In genomic region chr9:89309608-89310485, GRCh38 we compare ENCODE assay signal across 1 cellular context.
TF ChIP-seq lines count a peak whose summit lies in the region.

No MANE protein-coding gene starts in this region.

TF ChIP-seq in K562, 482 proteins besides CTCF, POLR2A, EP300 and RAD21 (continued from another document):
- TF ChIP-seq, protein P1, sequence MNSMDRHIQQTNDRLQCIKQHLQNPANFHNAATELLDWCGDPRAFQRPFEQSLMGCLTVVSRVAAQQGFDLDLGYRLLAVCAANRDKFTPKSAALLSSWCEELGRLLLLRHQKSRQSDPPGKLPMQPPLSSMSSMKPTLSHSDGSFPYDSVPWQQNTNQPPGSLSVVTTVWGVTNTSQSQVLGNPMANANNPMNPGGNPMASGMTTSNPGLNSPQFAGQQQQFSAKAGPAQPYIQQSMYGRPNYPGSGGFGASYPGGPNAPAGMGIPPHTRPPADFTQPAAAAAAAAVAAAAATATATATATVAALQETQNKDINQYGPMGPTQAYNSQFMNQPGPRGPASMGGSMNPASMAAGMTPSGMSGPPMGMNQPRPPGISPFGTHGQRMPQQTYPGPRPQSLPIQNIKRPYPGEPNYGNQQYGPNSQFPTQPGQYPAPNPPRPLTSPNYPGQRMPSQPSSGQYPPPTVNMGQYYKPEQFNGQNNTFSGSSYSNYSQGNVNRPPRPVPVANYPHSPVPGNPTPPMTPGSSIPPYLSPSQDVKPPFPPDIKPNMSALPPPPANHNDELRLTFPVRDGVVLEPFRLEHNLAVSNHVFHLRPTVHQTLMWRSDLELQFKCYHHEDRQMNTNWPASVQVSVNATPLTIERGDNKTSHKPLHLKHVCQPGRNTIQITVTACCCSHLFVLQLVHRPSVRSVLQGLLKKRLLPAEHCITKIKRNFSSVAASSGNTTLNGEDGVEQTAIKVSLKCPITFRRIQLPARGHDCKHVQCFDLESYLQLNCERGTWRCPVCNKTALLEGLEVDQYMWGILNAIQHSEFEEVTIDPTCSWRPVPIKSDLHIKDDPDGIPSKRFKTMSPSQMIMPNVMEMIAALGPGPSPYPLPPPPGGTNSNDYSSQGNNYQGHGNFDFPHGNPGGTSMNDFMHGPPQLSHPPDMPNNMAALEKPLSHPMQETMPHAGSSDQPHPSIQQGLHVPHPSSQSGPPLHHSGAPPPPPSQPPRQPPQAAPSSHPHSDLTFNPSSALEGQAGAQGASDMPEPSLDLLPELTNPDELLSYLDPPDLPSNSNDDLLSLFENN (IDR thresholded peaks at IDR 0.05; ENCODE audit: low read depth in 2 of 2, low read length in 2 of 2): no peak; a peak in 1 of 4 replicates
- TF ChIP-seq RAD51 (IDR thresholded peaks at IDR 0.05; ENCODE audit: borderline replicate concordance, low read depth) (no peak), NUFIP1 (IDR thresholded peaks at IDR 0.05; ENCODE audit: partially characterized antibody) (no peak), SMAD4 (CRISPR knock-in tag; conservative IDR thresholded peaks at IDR 0.05) (no peak), ETS2 (tag; IDR thresholded peaks at IDR 0.05; ENCODE audit: borderline replicate concordance, poor library complexity, severe bottlenecking) (no peak), ETS1 (conservative IDR thresholded peaks at IDR 0.05; ENCODE audit: control insufficient read depth, low read depth, low read length) (no peak), CBX2 (IDR thresholded peaks at IDR 0.05; ENCODE audit: insufficient read depth, low read length, poor library complexity, severe bottlenecking) (no peak), ZNF217 (CRISPR knock-in tag; IDR thresholded peaks at IDR 0.05) (no peak), DMBX1 (CRISPR knock-in tag; IDR thresholded peaks at IDR 0.05; ENCODE audit: borderline replicate concordance) (no peak), HDAC1 (IDR thresholded peaks at IDR 0.05) (no peak), ZNF41 (CRISPR knock-in tag; conservative IDR thresholded peaks at IDR 0.05) (no peak), MAFG (tag; conservative IDR thresholded peaks at IDR 0.05) (no peak), ZNF740 (CRISPR knock-in tag; IDR thresholded peaks at IDR 0.05) (no peak), ZNF740 (tag; IDR thresholded peaks at IDR 0.05) (no peak), BRCA1 (IDR thresholded peaks at IDR 0.05) (no peak), BRCA1 (CRISPR knock-in tag; IDR thresholded peaks at IDR 0.05) (no peak), ZBTB2 (IDR thresholded peaks at IDR 0.05) (no peak)
- TF ChIP-seq, protein P2, sequence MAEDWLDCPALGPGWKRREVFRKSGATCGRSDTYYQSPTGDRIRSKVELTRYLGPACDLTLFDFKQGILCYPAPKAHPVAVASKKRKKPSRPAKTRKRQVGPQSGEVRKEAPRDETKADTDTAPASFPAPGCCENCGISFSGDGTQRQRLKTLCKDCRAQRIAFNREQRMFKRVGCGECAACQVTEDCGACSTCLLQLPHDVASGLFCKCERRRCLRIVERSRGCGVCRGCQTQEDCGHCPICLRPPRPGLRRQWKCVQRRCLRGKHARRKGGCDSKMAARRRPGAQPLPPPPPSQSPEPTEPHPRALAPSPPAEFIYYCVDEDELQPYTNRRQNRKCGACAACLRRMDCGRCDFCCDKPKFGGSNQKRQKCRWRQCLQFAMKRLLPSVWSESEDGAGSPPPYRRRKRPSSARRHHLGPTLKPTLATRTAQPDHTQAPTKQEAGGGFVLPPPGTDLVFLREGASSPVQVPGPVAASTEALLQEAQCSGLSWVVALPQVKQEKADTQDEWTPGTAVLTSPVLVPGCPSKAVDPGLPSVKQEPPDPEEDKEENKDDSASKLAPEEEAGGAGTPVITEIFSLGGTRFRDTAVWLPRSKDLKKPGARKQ (CRISPR knock-in tag; IDR thresholded peaks at IDR 0.05): no peak
TF ChIP-seq in K562: peak in this region for 37.
